In the genomic region with DNA sequence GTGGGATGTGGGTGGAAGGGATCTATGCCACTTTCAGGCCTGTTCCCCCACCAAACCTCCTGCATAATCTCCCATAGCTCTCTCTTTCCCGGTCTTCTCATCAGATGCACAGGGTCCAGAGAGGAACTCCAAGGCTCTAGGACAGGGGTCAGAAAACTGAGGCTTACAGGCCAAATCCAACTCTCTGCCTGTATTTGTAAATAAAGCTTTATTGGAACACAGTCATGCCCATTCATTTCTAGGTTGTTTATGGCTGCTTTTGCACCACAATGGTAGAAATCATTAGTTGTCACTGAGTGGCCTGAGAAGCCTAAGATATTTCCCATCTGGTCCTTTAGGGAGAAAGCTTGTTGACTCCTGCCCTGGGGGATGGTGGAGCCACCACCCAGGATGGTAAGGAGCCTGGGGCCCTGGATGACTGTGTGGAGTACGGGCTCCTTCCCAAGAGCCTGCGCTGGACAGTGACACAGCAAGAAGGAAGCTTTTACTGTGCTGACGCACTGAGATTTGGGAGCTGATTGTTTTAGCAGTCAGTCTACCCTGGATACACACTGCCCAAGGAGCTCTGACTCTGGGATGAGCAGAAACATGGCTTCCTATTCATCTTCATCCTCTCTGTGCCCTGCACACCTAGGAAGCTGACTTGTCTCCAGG, we compare ENCODE assay signal across 34 cellular contexts.
"Had no signal": no experiment of that assay in that cellular context is flagged by ENCODE, and none has a peak within 500 bp of the region (broad histone marks: within the 10 kb centered on the region; RNA-seq: fewer than 3 reads in every experiment).

No MANE protein-coding gene starts in this region.

- H3K9me3 ChIP-seq: adrenal gland, body of pancreas had no signal

- H3K4me3 Mint-ChIP-seq: activated CD4-positive, alpha-beta T cell treated with anti-CD3 and anti-CD28 coated beads, Interleukin-2, amount 10 ng/mL, durations not matched to agents 7 days and 5 days; activated CD8-positive, alpha-beta T cell treated with anti-CD3 and anti-CD28 coated beads for 36 hours; activated naive CD4-positive, alpha-beta T cell treated with anti-CD3 and anti-CD28 coated beads for 36 hours; activated naive CD4-positive, alpha-beta T cell treated with anti-CD3 and anti-CD28 coated beads, Interleukin-2, amount 50 U/mL, for 24 hours; activated naive CD8-positive, alpha-beta T cell treated with anti-CD3 and anti-CD28 coated beads for 36 hours; activated naive CD8-positive, alpha-beta T cell treated with anti-CD3 and anti-CD28 coated beads, Interleukin-2, amount 50 U/mL, for 24 hours; activated T-helper 1 cell treated with anti-CD3 and anti-CD28 coated beads, Interleukin-12 subunit alpha, Interleukin-12 subunit beta, Interleukin-2, Interleukin-4 antibody, amounts not matched to agents 30 ng/mL and 10 ng/mL and 1 ng/mL, durations not matched to agents 14 hours and 24 hours and 36 hours; dendritic cell treated with granulocyte-macrophage colony-stimulating factor and Interleukin-4, amounts not matched to agents 40 ng/mL and 50 ng/mL, for 4 days; endodermal cell; WTC11 had no signal

- H3K4me1 ChIP-seq: adrenal gland, body of pancreas had no signal

- H3K36me3 Mint-ChIP-seq: activated naive CD4-positive, alpha-beta T cell treated with anti-CD3 and anti-CD28 coated beads, Interleukin-2, amount 50 U/mL, for 24 hours; activated naive CD8-positive, alpha-beta T cell treated with anti-CD3 and anti-CD28 coated beads for 36 hours; WTC11 had no signal

- H3K4me3 ChIP-seq: adrenal gland, body of pancreas, cardiac muscle cell, coronary artery, dorsolateral prefrontal cortex had no signal

- H3K9me3 Mint-ChIP-seq: activated CD4-positive, alpha-beta T cell treated with anti-CD3 and anti-CD28 coated beads, Interleukin-2, amount 10 ng/mL, durations not matched to agents 7 days and 5 days; activated naive CD4-positive, alpha-beta T cell treated with anti-CD3 and anti-CD28 coated beads for 36 hours; activated naive CD8-positive, alpha-beta T cell treated with anti-CD3 and anti-CD28 coated beads for 36 hours; activated T-helper 1 cell treated with anti-CD3 and anti-CD28 coated beads, Interleukin-12 subunit alpha, Interleukin-12 subunit beta, Interleukin-2, Interleukin-4 antibody, amounts not matched to agents 30 ng/mL and 10 ng/mL and 1 ng/mL, durations not matched to agents 14 hours and 24 hours and 36 hours; activated T-helper 2 cell treated with anti-CD3 and anti-CD28 coated beads, Interferon-gamma antibody, Interleukin-2, Interleukin-4, amounts not matched to agents 10 μg/mL and 5 μg/mL and 100 μg/mL, durations not matched to agents 14 hours and 24 hours and 36 hours; dendritic cell treated with granulocyte-macrophage colony-stimulating factor and Interleukin-4, amounts not matched to agents 40 ng/mL and 50 ng/mL, for 4 days; endodermal cell had no signal

- H3K27ac Mint-ChIP-seq: activated CD4-positive, alpha-beta T cell treated with anti-CD3 and anti-CD28 coated beads, Interleukin-2, amount 10 ng/mL, durations not matched to agents 7 days and 5 days; activated CD8-positive, alpha-beta T cell treated with anti-CD3 and anti-CD28 coated beads for 36 hours; activated naive CD4-positive, alpha-beta T cell treated with anti-CD3 and anti-CD28 coated beads for 36 hours; activated naive CD4-positive, alpha-beta T cell treated with anti-CD3 and anti-CD28 coated beads, Interleukin-2, amount 50 U/mL, for 24 hours; activated naive CD8-positive, alpha-beta T cell treated with anti-CD3 and anti-CD28 coated beads for 36 hours; activated naive CD8-positive, alpha-beta T cell treated with anti-CD3 and anti-CD28 coated beads, Interleukin-2, amount 50 U/mL, for 24 hours; activated T-helper 1 cell treated with anti-CD3 and anti-CD28 coated beads, Interleukin-12 subunit alpha, Interleukin-12 subunit beta, Interleukin-2, Interleukin-4 antibody, amounts not matched to agents 30 ng/mL and 10 ng/mL and 1 ng/mL, durations not matched to agents 14 hours and 24 hours and 36 hours; activated T-helper 2 cell treated with anti-CD3 and anti-CD28 coated beads, Interferon-gamma antibody, Interleukin-2, Interleukin-4, amounts not matched to agents 10 μg/mL and 5 μg/mL and 100 μg/mL, durations not matched to agents 14 hours and 24 hours and 36 hours; dendritic cell treated with granulocyte-macrophage colony-stimulating factor and Interleukin-4, amounts not matched to agents 40 ng/mL and 50 ng/mL, for 4 days; endodermal cell; WTC11 had no signal

- H3K4me1 Mint-ChIP-seq: activated CD4-positive, alpha-beta T cell treated with anti-CD3 and anti-CD28 coated beads, Interleukin-2, amount 10 ng/mL, durations not matched to agents 7 days and 5 days; activated naive CD4-positive, alpha-beta T cell treated with anti-CD3 and anti-CD28 coated beads, Interleukin-2, amount 50 U/mL, for 24 hours; activated naive CD8-positive, alpha-beta T cell treated with anti-CD3 and anti-CD28 coated beads for 36 hours; activated naive CD8-positive, alpha-beta T cell treated with anti-CD3 and anti-CD28 coated beads, Interleukin-2, amount 50 U/mL, for 24 hours had no signal

- FAIRE-seq: frontal cortex had no signal

- DNase-seq: activated CD4-positive, alpha-beta T cell treated with anti-CD3 and anti-CD28 coated beads for 1 hour; activated CD4-positive, alpha-beta T cell treated with anti-CD3 and anti-CD28 coated beads for 4 hours; activated CD4-positive, alpha-beta T cell treated with anti-CD3 and anti-CD28 coated beads, Interleukin-2, amount 10 ng/mL, durations not matched to agents 7 days and 5 days; activated CD4-positive, alpha-beta T cell treated with anti-CD3 and anti-CD28 coated beads, Interleukin-2, amount 50 U/mL, for 4 hours; activated CD8-positive, alpha-beta memory T cell treated with anti-CD3 and anti-CD28 coated beads for 24 hours; activated CD8-positive, alpha-beta T cell treated with anti-CD3 and anti-CD28 coated beads for 36 hours; activated effector memory CD4-positive, alpha-beta T cell treated with anti-CD3 and anti-CD28 coated beads, Interleukin-2, amount 50 U/mL, for 16 hours; activated naive CD4-positive, alpha-beta T cell treated with anti-CD3 and anti-CD28 coated beads for 36 hours; activated naive CD8-positive, alpha-beta T cell treated with anti-CD3 and anti-CD28 coated beads for 36 hours; activated naive CD8-positive, alpha-beta T cell treated with anti-CD3 and anti-CD28 coated beads, Interleukin-2, amount 50 U/mL, for 24 hours; activated T-cell treated with anti-CD3 and anti-CD28 coated beads, Interleukin-2, amount 50 U/mL, for 1 hour; activated T-cell treated with anti-CD3 and anti-CD28 coated beads, Interleukin-2, amount 50 U/mL, for 48 hours; adrenal gland; amygdala; aorta; body of pancreas; central memory CD4-positive, alpha-beta T cell; cerebellar nuclear complex; dorsolateral prefrontal cortex; effector memory CD4-positive, alpha-beta T cell; endodermal cell; foreskin fibroblast; head of caudate nucleus; hippocampal formation; T-helper 2 cell had no signal

- H3K36me3 ChIP-seq: adrenal gland, cardiac muscle cell had no signal

- H3K27ac ChIP-seq: adrenal gland, body of pancreas, cardiac muscle cell, coronary artery, dorsolateral prefrontal cortex, VCaP had no signal

- H3K27me3 ChIP-seq: body of pancreas, cardiac muscle cell had no signal
